In genomic region chr9:120394058-120394669, GRCh38 we compare ENCODE assay signal across 9 cellular contexts.
DNase-seq lines count a peak whose midpoint lies in the region; ATAC-seq lines count a peak whose summit lies in the region.
"Had no signal": no experiment of that assay in that cellular context is flagged by ENCODE, and none has a peak within 500 bp of the region (broad histone marks: within the 10 kb centered on the region; RNA-seq: fewer than 3 reads in every experiment).

No MANE protein-coding gene starts in this region.

- H3K27me3 Mint-ChIP-seq in naive thymus-derived CD4-positive, alpha-beta T cell: no peaks in the 10 kb centered on the region

- peak overlapping the region in 5 of 10 donors; percentile 1 to 78 (median 37) for H3K4me3 Mint-ChIP-seq in naive thymus-derived CD4-positive, alpha-beta T cell

- no peak overlapping the region for H3K4me3 ChIP-seq in BLaER1
- H3K4me3 ChIP-seq in MG63: no peak overlapping the region
- no peak overlapping the region for H3K4me3 ChIP-seq in naive thymus-derived CD4-positive, alpha-beta T cell (ENCODE audit: low read length)

- peaks cover 10 to 32% (median 21%) of the 10 kb centered on the region in 7 donors for H3K4me1 Mint-ChIP-seq in naive thymus-derived CD4-positive, alpha-beta T cell

- ATAC-seq in naive thymus-derived CD4-positive, alpha-beta T cell: peak; percentile 37
- ATAC-seq in HG03442 (IDR thresholded peaks at IDR 0.05; ENCODE audit: unreplicated experiment) (no peak), GM18867 (IDR thresholded peaks at IDR 0.05; ENCODE audit: unreplicated experiment) (no peak)

- peak overlapping the region; percentile 59 for H3K27ac ChIP-seq in BLaER1
- peak overlapping the region; percentile 7 for H3K27ac ChIP-seq in naive thymus-derived CD4-positive, alpha-beta T cell (ENCODE audit: low read depth, low read length)

- peaks cover 4% of the 10 kb centered on the region; the same call in 1 of the 2 replicates for H4K20me1 ChIP-seq in BLaER1

- peak overlapping the region; percentile 51 to 91 (median 86) for H3K27ac Mint-ChIP-seq in naive thymus-derived CD4-positive, alpha-beta T cell

- H3K36me3 ChIP-seq in BLaER1 (peaks cover 75% of the 10 kb centered on the region), MG63 (peaks cover 38% of the 10 kb centered on the region)
- H3K36me3 ChIP-seq in naive thymus-derived CD4-positive, alpha-beta T cell (ENCODE audit: control insufficient read depth in 2 of 3, insufficient read depth in 3 of 3, low read length in 3 of 3): peaks cover 5 to 81% (median 12%) of the 10 kb centered on the region in 3 experiments

- H3K9ac ChIP-seq in BLaER1: peak overlapping the region; percentile 11; the same call in 1 of the 2 replicates

- H3K36me3 Mint-ChIP-seq in naive thymus-derived CD4-positive, alpha-beta T cell: peaks cover 23 to 65% (median 34%) of the 10 kb centered on the region in 5 donors

- intact Hi-C loops in naive thymus-derived CD4-positive, alpha-beta T cell (cut with micrococcal nuclease): no loop called here

- peak overlapping the region; percentile 75 for H3K4me2 ChIP-seq in BLaER1

- peaks cover 54% of the 10 kb centered on the region for H3K4me1 ChIP-seq in BLaER1
- peaks cover 7 to 11% of the 10 kb centered on the region in 2 donors for H3K4me1 ChIP-seq in naive thymus-derived CD4-positive, alpha-beta T cell (ENCODE audit: control insufficient read depth in 2 of 2, insufficient read depth in 2 of 2, low read length in 2 of 2)

- H3K27me3 ChIP-seq in BLaER1: no peaks in the 10 kb centered on the region
- no peaks in the 10 kb centered on the region for H3K27me3 ChIP-seq in MG63
- H3K27me3 ChIP-seq in naive thymus-derived CD4-positive, alpha-beta T cell (ENCODE audit: control insufficient read depth in 2 of 2, insufficient read depth in 2 of 2, low read length in 2 of 2): no peaks in the 10 kb centered on the region

- no peaks in the 10 kb centered on the region for H3K9me3 Mint-ChIP-seq in naive thymus-derived CD4-positive, alpha-beta T cell

- DNase-seq in MG63 (peak; percentile 57), amniotic stem cell (lab: John Stamatoyannopoulos, UW) (peak; percentile 72), OCI-M1 (lab: John Stamatoyannopoulos, UW) (no peak), NCI-H526 treated with DMSO at 0.1 percent for 48 hours (lab: John Stamatoyannopoulos, UW) (no peak)
- DNase-seq in naive thymus-derived CD4-positive, alpha-beta T cell: peak in 4 of 9 donors; percentile 8 to 72 (median 10)
- DNase-seq: NCI-H1694 treated with DMSO at 0.1 percent for 48 hours had no signal

- no peaks in the 10 kb centered on the region for H3K9me3 ChIP-seq in BLaER1
- no peaks in the 10 kb centered on the region for H3K9me3 ChIP-seq in MG63
- no peaks in the 10 kb centered on the region for H3K9me3 ChIP-seq in naive thymus-derived CD4-positive, alpha-beta T cell (ENCODE audit: control insufficient read depth in 2 of 3, low read length in 3 of 3)

- CTCF ChIA-PET in naive thymus-derived CD4-positive, alpha-beta T cell (lab: Charles Lee): no interaction called here

- POLR2A ChIA-PET in naive thymus-derived CD4-positive, alpha-beta T cell (lab: Charles Lee): no interaction called here

Comparison
In these comparisons a context has a peak if more than half of its experiments do, and no peak if none do; other contexts are left out.
1. DNase-seq: peak in MG63 (single experiment) and amniotic stem cell (single experiment); none in OCI-M1 (single experiment) and NCI-H526 treated with DMSO at 0.1 percent for 48 hours (single experiment).